9 cellular contexts compared by ENCODE assay signal in the genomic region with DNA sequence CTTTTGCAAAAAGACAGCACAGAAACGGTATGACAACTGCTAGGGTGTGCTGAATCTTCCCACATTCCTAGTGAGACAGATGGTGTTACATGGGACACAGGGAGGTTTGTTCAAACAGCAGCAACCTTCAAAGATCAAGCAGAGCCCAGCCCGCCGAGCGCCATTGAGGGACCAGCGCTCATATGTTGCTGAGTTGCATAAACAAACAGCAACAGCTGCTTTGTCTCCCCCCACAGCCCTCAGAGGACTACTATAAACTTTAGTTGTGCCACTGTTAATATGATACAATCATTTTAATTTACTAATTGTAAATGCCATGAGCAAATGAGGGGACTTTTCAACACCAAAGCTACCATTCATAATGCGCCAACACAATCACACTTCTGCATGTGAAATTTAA.
DNase-seq lines count a peak whose midpoint lies in the region; ATAC-seq, FAIRE-seq and TF ChIP-seq lines count a peak whose summit lies in the region.
"Had no signal": no experiment of that assay in that cellular context is flagged by ENCODE, and none has a peak within 500 bp of the region (broad histone marks: within the 10 kb centered on the region; RNA-seq: fewer than 3 reads in every experiment).

No MANE protein-coding gene starts in this region.

- CTCF ChIA-PET in H1 (lab: Charles Lee; ENCODE audit: partially characterized antibody) = interaction anchor here (0.6 kb wide), 1 partner anchor 508 kb away, joined by 3 read pairs; no protein-coding TSS in a partner anchor

- H3K9me3 ChIP-seq in H1 (ENCODE audit: insufficient read depth in 2 of 2, low read depth in 1 of 2, low read length in 1 of 2) = no peaks in the 10 kb centered on the region

- no peak for TF ChIP-seq EP300 in H1 (IDR thresholded peaks at IDR 0.05; ENCODE audit: borderline replicate concordance in 1 of 2, low read depth in 2 of 2, low read length in 2 of 2)

- no peak overlapping the region for H3K56ac ChIP-seq in H1 (replicated peaks; ENCODE audit: insufficient read length, low read depth, low read length)

- DNase-seq in NCI-H524 treated with DMSO at 0.1 percent for 48 hours (lab: John Stamatoyannopoulos, UW) (peak; percentile 80), H1 (ENCODE audit: low read depth in 1 of 2, low spot score in 2 of 2) (no peak), medulla oblongata (ENCODE audit: extremely low spot score) (peak; percentile 51), KBM-7 (no peak)
- DNase-seq: stimulated activated CD4-positive, alpha-beta T cell treated with anti-CD3 and anti-CD28 coated beads, Interleukin-15, amount 100 ng/mL, for 24 hours; stimulated activated naive CD4-positive, alpha-beta T cell treated with Interleukin-2 at 50 U/mL for 16 hours had no signal

- no peak overlapping the region for H4K5ac ChIP-seq in H1 (ENCODE audit: insufficient read length, low read depth, low read length)

- H3K14ac ChIP-seq in H1 (ENCODE audit: insufficient read length) = no peak overlapping the region

- H4K8ac ChIP-seq in H1 (ENCODE audit: extremely low read depth, insufficient read depth, low read length) = no peak overlapping the region

- H3K79me2 ChIP-seq in H1 (ENCODE audit: control insufficient read depth in 1 of 2, insufficient read depth in 2 of 2, low read length in 2 of 2) = no peaks in the 10 kb centered on the region

- no peak overlapping the region for H2BK5ac ChIP-seq in H1 (ENCODE audit: low read depth, low read length)

- TF ChIP-seq RAD21 in H1 (IDR thresholded peaks at IDR 0.05 in 1 of 2, conservative IDR thresholded peaks at IDR 0.05 in 1 of 2; ENCODE audit: low read depth in 2 of 2, low read length in 2 of 2) = no peak

- H3K27ac ChIP-seq in H1 (ENCODE audit: low read depth, low read length) (no peak overlapping the region), temporal lobe (ENCODE audit: low read depth, low read length) (peak overlapping the region; percentile 85)

- WGBS in H1 (ENCODE audit: extremely low coverage in 1 of 2, insufficient coverage in 1 of 2, insufficient read length in 1 of 2, insufficient replicate concordance in 2 of 2, low coverage in 1 of 2, low lambda C conversion rate in 2 of 2, missing lambda C conversion rate in 1 of 2), 2 experiments = 75% methylated on average over 6 of the region's 6 CpGs; no CpG with 5 or more reads in 1 of the 2 experiments

- H2AK5ac ChIP-seq in H1 (ENCODE audit: low read depth, low read length) = no peak overlapping the region

- no peak overlapping the region for H3K9ac ChIP-seq in H1 (replicated peaks in 1 of 4; ENCODE audit: extremely low read depth in 1 of 4, low read depth in 3 of 4, low read length in 3 of 4)

- no peak overlapping the region for H2BK15ac ChIP-seq in H1 (ENCODE audit: low read length)

- no peak overlapping the region for H3K18ac ChIP-seq in H1 (ENCODE audit: extremely low read depth, low read length)

- H4K91ac ChIP-seq in H1 (replicated peaks; ENCODE audit: insufficient read length, low read length) = no peak overlapping the region

- no peaks in the 10 kb centered on the region for H3K27me3 ChIP-seq in H1 (replicated peaks in 1 of 4; ENCODE audit: control insufficient read depth in 3 of 4, extremely low read depth in 1 of 4, insufficient read depth in 3 of 4, low read length in 3 of 4)

- FAIRE-seq in H1 (lab: Jason Lieb, UNC) = no peak

- no peak overlapping the region for H3K4me3 ChIP-seq in H1 (ENCODE audit: extremely low read depth in 1 of 4, insufficient read depth in 2 of 4, low read depth in 3 of 4, low read length in 4 of 4)

- H3K23ac ChIP-seq in H1 (ENCODE audit: insufficient read length) = no peak overlapping the region

- H3K4me1 ChIP-seq in H1 (replicated peaks in 1 of 4; ENCODE audit: control insufficient read depth in 3 of 4, insufficient read depth in 4 of 4, low read length in 3 of 4) = peaks cover 0 to 4% (median 1%) of the 10 kb centered on the region in 4 experiments; a peak in 3 of 7 replicates

- no peak overlapping the region for H2BK120ac ChIP-seq in H1 (replicated peaks; ENCODE audit: low read depth, low read length)

- TF ChIP-seq CTCF in H1 (IDR thresholded peaks at IDR 0.05; ENCODE audit: control extremely low read depth in 1 of 3, insufficient read depth in 1 of 3, low read depth in 1 of 3, low read length in 3 of 3) = no peak

- ATAC-seq in GM21717 (IDR thresholded peaks at IDR 0.05; ENCODE audit: unreplicated experiment) (no peak), HG02642 (IDR thresholded peaks at IDR 0.05; ENCODE audit: poor library complexity, unreplicated experiment) (no peak)

- H4K20me1 ChIP-seq in H1 (replicated peaks in 1 of 2; ENCODE audit: control insufficient read depth in 1 of 2, insufficient read depth in 2 of 2, low read length in 2 of 2) = no peaks in the 10 kb centered on the region

- H2BK20ac ChIP-seq in H1 (ENCODE audit: low read length) = no peak overlapping the region

- H3K4ac ChIP-seq in H1 (replicated peaks; ENCODE audit: insufficient read length, low read depth, low read length) = no peak overlapping the region

- no peaks in the 10 kb centered on the region for H3K36me3 ChIP-seq in H1 (ENCODE audit: control insufficient read depth in 2 of 4, insufficient read depth in 4 of 4, low read length in 3 of 4)

- TF ChIP-seq POLR2A in H1 (IDR thresholded peaks at IDR 0.05; ENCODE audit: control extremely low read depth in 1 of 2, low read depth in 2 of 2, low read length in 2 of 2) = no peak

- in situ Hi-C loops in KBM-7 (cut with MboI; ENCODE audit: low pct_unique_long_range_greater_than_20kb, low sequenced_read_pairs) = no loop called here

- POLR2A ChIA-PET in H1 (lab: Charles Lee; ENCODE audit: partially characterized antibody) = interaction anchor here (0.7 kb wide), 1 partner anchor 153 kb away, joined by 3 read pairs; no protein-coding TSS in a partner anchor

- peak overlapping the region; percentile 92 for H2AFZ ChIP-seq in H1 (ENCODE audit: low read length)

- no peaks in the 10 kb centered on the region for H3K79me1 ChIP-seq in H1 (ENCODE audit: low read depth, low read length)

- H3K23me2 ChIP-seq in H1 (ENCODE audit: low read depth, low read length) = peaks cover 2% of the 10 kb centered on the region; the same call in 1 of the 2 replicates

- no peak overlapping the region for H3K4me2 ChIP-seq in H1 (ENCODE audit: insufficient read depth in 1 of 2, low read depth in 2 of 2, low read length in 2 of 2)

- H2BK12ac ChIP-seq in H1 (ENCODE audit: low read depth, low read length) = no peak overlapping the region

TF ChIP-seq in H1, 55 proteins besides CTCF, POLR2A, EP300 and RAD21:
- no peak for TF ChIP-seq SAP30 (IDR thresholded peaks at IDR 0.05; ENCODE audit: insufficient read depth, insufficient replicate concordance, low read length)
- no peak for TF ChIP-seq TBP (IDR thresholded peaks at IDR 0.05; ENCODE audit: low read depth, low read length)
- TF ChIP-seq TAF1 (IDR thresholded peaks at IDR 0.05; ENCODE audit: low read depth, low read length) = no peak
- TF ChIP-seq, protein P1, sequence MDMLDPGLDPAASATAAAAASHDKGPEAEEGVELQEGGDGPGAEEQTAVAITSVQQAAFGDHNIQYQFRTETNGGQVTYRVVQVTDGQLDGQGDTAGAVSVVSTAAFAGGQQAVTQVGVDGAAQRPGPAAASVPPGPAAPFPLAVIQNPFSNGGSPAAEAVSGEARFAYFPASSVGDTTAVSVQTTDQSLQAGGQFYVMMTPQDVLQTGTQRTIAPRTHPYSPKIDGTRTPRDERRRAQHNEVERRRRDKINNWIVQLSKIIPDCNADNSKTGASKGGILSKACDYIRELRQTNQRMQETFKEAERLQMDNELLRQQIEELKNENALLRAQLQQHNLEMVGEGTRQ (IDR thresholded peaks at IDR 0.05; ENCODE audit: low read length) = no peak
- TF ChIP-seq FOSL1 (IDR thresholded peaks at IDR 0.05; ENCODE audit: insufficient read depth, low read depth, low read length) = no peak
- TF ChIP-seq BRCA1 (IDR thresholded peaks at IDR 0.05; ENCODE audit: low read depth, low read length) = no peak
- no peak for TF ChIP-seq SRF (IDR thresholded peaks at IDR 0.05; ENCODE audit: low read depth, low read length)
- no peak for TF ChIP-seq KDM1A (IDR thresholded peaks at IDR 0.05; ENCODE audit: borderline replicate concordance, low read length)
- TF ChIP-seq, protein P2, sequence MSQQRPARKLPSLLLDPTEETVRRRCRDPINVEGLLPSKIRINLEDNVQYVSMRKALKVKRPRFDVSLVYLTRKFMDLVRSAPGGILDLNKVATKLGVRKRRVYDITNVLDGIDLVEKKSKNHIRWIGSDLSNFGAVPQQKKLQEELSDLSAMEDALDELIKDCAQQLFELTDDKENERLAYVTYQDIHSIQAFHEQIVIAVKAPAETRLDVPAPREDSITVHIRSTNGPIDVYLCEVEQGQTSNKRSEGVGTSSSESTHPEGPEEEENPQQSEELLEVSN (IDR thresholded peaks at IDR 0.05) = no peak
- no peak for TF ChIP-seq TEAD4 (IDR thresholded peaks at IDR 0.05; ENCODE audit: low read depth, low read length)
- TF ChIP-seq GTF2F1 (IDR thresholded peaks at IDR 0.05; ENCODE audit: borderline replicate concordance, low read depth, low read length) = no peak
- TF ChIP-seq SIRT6 (IDR thresholded peaks at IDR 0.05; ENCODE audit: low read length) = no peak
- TF ChIP-seq CHD2 (IDR thresholded peaks at IDR 0.05; ENCODE audit: low read length) = no peak
- TF ChIP-seq, protein P3, sequence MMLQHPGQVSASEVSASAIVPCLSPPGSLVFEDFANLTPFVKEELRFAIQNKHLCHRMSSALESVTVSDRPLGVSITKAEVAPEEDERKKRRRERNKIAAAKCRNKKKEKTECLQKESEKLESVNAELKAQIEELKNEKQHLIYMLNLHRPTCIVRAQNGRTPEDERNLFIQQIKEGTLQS (IDR thresholded peaks at IDR 0.05; ENCODE audit: insufficient read depth, low read depth, low read length) = no peak
- TF ChIP-seq CEBPB (IDR thresholded peaks at IDR 0.05; ENCODE audit: low read depth, low read length) = no peak
- TF ChIP-seq RBBP5 (IDR thresholded peaks at IDR 0.05; ENCODE audit: borderline replicate concordance, low read depth, low read length) = no peak

Comparison
In these comparisons a context has a peak if more than half of its experiments do, and no peak if none do; other contexts are left out.
1. DNase-seq: peak in NCI-H524 treated with DMSO at 0.1 percent for 48 hours (single experiment) and medulla oblongata (single experiment); none in H1 (0 of 2) and KBM-7 (single experiment).